Comparison of ENCODE assay signal across 18 cellular contexts in the genomic region with DNA sequence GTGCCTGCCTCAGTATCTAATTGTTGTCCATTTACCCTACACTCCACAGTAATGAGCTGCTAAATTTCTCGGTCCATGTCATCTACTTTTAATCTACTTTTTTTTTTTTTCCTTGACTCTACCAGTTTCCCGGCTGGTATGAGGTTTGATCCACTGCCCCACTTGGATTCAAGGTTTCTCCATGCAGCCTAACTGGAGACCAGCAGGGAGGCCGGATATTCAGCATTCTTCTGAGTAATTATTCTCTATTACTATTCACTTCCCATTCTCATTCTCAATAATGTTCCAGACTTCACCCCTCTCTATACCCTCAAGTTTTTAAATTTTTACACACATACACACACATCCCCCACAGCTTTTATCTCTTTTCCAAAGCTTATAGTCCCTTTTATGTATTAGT. TPM values are rescaled to one million over a fixed set of nuclear protein-coding genes. Genes with fewer than 3 reads are reported as not detected.
A peak's percentile ranks its signal among the peaks of the same experiment; 100 is the strongest.
DNase-seq lines count a peak whose midpoint lies in the region; ATAC-seq, FAIRE-seq and TF ChIP-seq lines count a peak whose summit lies in the region.
"Had no signal": no experiment of that assay in that cellular context is flagged by ENCODE, and none has a peak within 500 bp of the region (broad histone marks: within the 10 kb centered on the region; RNA-seq: fewer than 3 reads in every experiment).

No MANE protein-coding gene starts in this region.

- TF ChIP-seq RAD21 in K562 (CRISPR knock-in tag; conservative IDR thresholded peaks at IDR 0.05 in 1 of 2, IDR thresholded peaks at IDR 0.05 in 1 of 2) = no peak

- H3K9me1 ChIP-seq in K562 (ENCODE audit: control insufficient read depth, insufficient read depth, low read length) = no peaks in the 10 kb centered on the region

- no peak for FAIRE-seq in K562 (lab: Jason Lieb, UNC)
- FAIRE-seq in pancreas (lab: Jason Lieb, UNC) = no peak
- FAIRE-seq: GM12878, H1 had no signal

- no peaks in the 10 kb centered on the region for H3K9me3 ChIP-seq in mammary epithelial cell (replicated peaks; ENCODE audit: insufficient read depth, low read length)
- H3K9me3 ChIP-seq in K562 (replicated peaks; ENCODE audit: control insufficient read depth, insufficient read depth, low read depth, low read length) = no peaks in the 10 kb centered on the region
- H3K9me3 ChIP-seq in pancreas = no peaks in the 10 kb centered on the region
- H3K9me3 ChIP-seq: A549; BLaER1 treated with 17β-estradiol and CSF1 and Interleukin-3, amounts not matched to agents 10 nM and 100 nM had no signal

- dilution Hi-C loops in mammary epithelial cell (cut with HindIII; ENCODE audit: low sequenced_read_pairs) = no loop called here

- no peak for DNase-seq in activated CD8-positive, alpha-beta T cell treated with anti-CD3 and anti-CD28 coated beads, Interleukin-2, amount 10 ng/mL, durations not matched to agents 7 days and 5 days
- DNase-seq in activated CD8-positive, alpha-beta T cell treated with anti-CD3 and anti-CD28 coated beads for 36 hours = no peak
- no peak for DNase-seq in MCF 10A (ENCODE audit: unreplicated experiment)
- DNase-seq in mammary epithelial cell = no peak
- DNase-seq in K562 (ENCODE audit: extremely low read depth in 1 of 4, low spot score in 3 of 4) = no peak
- DNase-seq in stimulated activated effector memory CD8-positive, alpha-beta T cell treated with anti-CD3 and anti-CD28 coated beads, Interleukin-12 subunit alpha, Interleukin-12 subunit beta, amount 100 ng/mL, for 72 hours (ENCODE audit: low spot score in 2 of 2) = no peak
- DNase-seq in pancreas = no peak
- DNase-seq in HUDEP-2 (lab: John Stamatoyannopoulos, UW; ENCODE audit: unreplicated experiment in 76 of 76) = no peak
- DNase-seq: Calu3; CD8-positive, alpha-beta T cell; DMS79 treated with DMSO at 0.1 percent for 48 hours; H9 had no signal

- H3K79me2 ChIP-seq in mammary epithelial cell (ENCODE audit: insufficient read depth, low read length) (peaks cover 7% of the 10 kb centered on the region), K562 (ENCODE audit: control insufficient read depth, insufficient read depth, low read length) (no peaks in the 10 kb centered on the region)

- peaks cover 5% of the 10 kb centered on the region for H3K4me1 ChIP-seq in mammary epithelial cell (ENCODE audit: insufficient read depth, low read length)
- peaks cover 0 to 18% of the 10 kb centered on the region in 2 experiments; a peak in 3 of 5 replicates for H3K4me1 ChIP-seq in K562 (replicated peaks in 1 of 2; ENCODE audit: control insufficient read depth in 2 of 2, insufficient read depth in 2 of 2, low read length in 2 of 2)
- H3K4me1 ChIP-seq in pancreas = no peaks in the 10 kb centered on the region

- H3K36me3 ChIP-seq in mammary epithelial cell (ENCODE audit: insufficient read depth, low read length) (peaks cover 31% of the 10 kb centered on the region), K562 (ENCODE audit: control insufficient read depth, insufficient read depth, low read length) (peaks cover 78% of the 10 kb centered on the region), pancreas (peaks cover 0 to 12% (median 9%) of the 10 kb centered on the region in 3 donors)

- TF ChIP-seq EP300 in K562 (IDR thresholded peaks at IDR 0.05; ENCODE audit: low read length) = no peak

- peaks cover 6% of the 10 kb centered on the region for H3K4me1 Mint-ChIP-seq in activated CD8-positive, alpha-beta T cell treated with anti-CD3 and anti-CD28 coated beads, Interleukin-2, amount 10 ng/mL, durations not matched to agents 7 days and 5 days (ENCODE audit: low read depth)
- H3K4me1 Mint-ChIP-seq in activated CD8-positive, alpha-beta T cell treated with anti-CD3 and anti-CD28 coated beads for 36 hours (ENCODE audit: low read depth) = peaks cover 8% of the 10 kb centered on the region
- peaks cover 12% of the 10 kb centered on the region for H3K4me1 Mint-ChIP-seq in MCF 10A (ENCODE audit: insufficient read depth, unreplicated experiment)
- H3K4me1 Mint-ChIP-seq in stimulated activated effector memory CD8-positive, alpha-beta T cell treated with anti-CD3 and anti-CD28 coated beads, Interleukin-12 subunit alpha, Interleukin-12 subunit beta, amount 100 ng/mL, for 72 hours = peaks cover 26% of the 10 kb centered on the region
- H3K4me1 Mint-ChIP-seq: H9 had no signal

- peaks cover 67% of the 10 kb centered on the region for H3K36me3 Mint-ChIP-seq in activated CD8-positive, alpha-beta T cell treated with anti-CD3 and anti-CD28 coated beads, Interleukin-2, amount 10 ng/mL, durations not matched to agents 7 days and 5 days (ENCODE audit: low read depth)
- peaks cover 44% of the 10 kb centered on the region for H3K36me3 Mint-ChIP-seq in activated CD8-positive, alpha-beta T cell treated with anti-CD3 and anti-CD28 coated beads for 36 hours (ENCODE audit: low read depth)
- H3K36me3 Mint-ChIP-seq in MCF 10A (ENCODE audit: insufficient read depth, unreplicated experiment) = peaks cover 87% of the 10 kb centered on the region
- H3K36me3 Mint-ChIP-seq in stimulated activated effector memory CD8-positive, alpha-beta T cell treated with anti-CD3 and anti-CD28 coated beads, Interleukin-12 subunit alpha, Interleukin-12 subunit beta, amount 100 ng/mL, for 72 hours = peaks cover 100% of the 10 kb centered on the region

- H3K27me3 ChIP-seq in mammary epithelial cell (ENCODE audit: insufficient read depth, low read length) (no peaks in the 10 kb centered on the region), K562 (ENCODE audit: control insufficient read depth in 2 of 2, insufficient read depth in 2 of 2, low read length in 2 of 2) (no peaks in the 10 kb centered on the region), pancreas (no peaks in the 10 kb centered on the region)
- H3K27me3 ChIP-seq: BLaER1 treated with 17β-estradiol and CSF1 and Interleukin-3, amounts not matched to agents 10 nM and 100 nM had no signal

- H4K20me1 ChIP-seq in mammary epithelial cell (ENCODE audit: insufficient read depth, low read length) (no peaks in the 10 kb centered on the region), K562 (replicated peaks; ENCODE audit: control insufficient read depth, insufficient read depth, low read length) (no peaks in the 10 kb centered on the region)

- no peak overlapping the region for H3K4me3 Mint-ChIP-seq in activated CD8-positive, alpha-beta T cell treated with anti-CD3 and anti-CD28 coated beads, Interleukin-2, amount 10 ng/mL, durations not matched to agents 7 days and 5 days
- H3K4me3 Mint-ChIP-seq in activated CD8-positive, alpha-beta T cell treated with anti-CD3 and anti-CD28 coated beads for 36 hours = no peak overlapping the region
- H3K4me3 Mint-ChIP-seq in MCF 10A (ENCODE audit: unreplicated experiment) = no peak overlapping the region
- H3K4me3 Mint-ChIP-seq in stimulated activated effector memory CD8-positive, alpha-beta T cell treated with anti-CD3 and anti-CD28 coated beads, Interleukin-12 subunit alpha, Interleukin-12 subunit beta, amount 100 ng/mL, for 72 hours = no peak overlapping the region
- H3K4me3 Mint-ChIP-seq: B cell; CD8-positive, alpha-beta T cell; H9 had no signal

- BruUV-seq in MCF 10A (replicated peaks; lab: Mats Ljungman, UMichigan) (no TSS peak), mammary epithelial cell (replicated peaks; lab: Mats Ljungman, UMichigan) (no TSS peak), K562 (replicated peaks; lab: Mats Ljungman, UMichigan) (no TSS peak)

- intact Hi-C loops in activated CD8-positive, alpha-beta T cell treated with anti-CD3 and anti-CD28 coated beads for 36 hours (cut with micrococcal nuclease) = no loop called here
- intact Hi-C loops in MCF 10A (cut with micrococcal nuclease) = no loop called here
- intact Hi-C loops in mammary epithelial cell (cut with micrococcal nuclease) = no loop called here
- intact Hi-C loops in K562 (cut with micrococcal nuclease) = loop anchor here (5.0 to 10.0 kb wide), 2 partner anchors 106 to 131 kb away; partner anchors contain the start of gene PTBP3
- intact Hi-C loops in pancreas (cut with DNase I) = no loop called here

- no peak overlapping the region for H2AFZ ChIP-seq in mammary epithelial cell (ENCODE audit: low read depth, low read length)
- H2AFZ ChIP-seq in K562 (ENCODE audit: low read depth, low read length) = no peak overlapping the region

- H3K4me2 ChIP-seq in mammary epithelial cell (ENCODE audit: insufficient read depth, low read depth, low read length) (no peak overlapping the region), K562 (ENCODE audit: insufficient read depth, low read length) (no peak overlapping the region)
- H3K4me2 ChIP-seq: A549; BLaER1 treated with 17β-estradiol and CSF1 and Interleukin-3, amounts not matched to agents 10 nM and 100 nM had no signal

- in situ Hi-C loops in mammary epithelial cell (cut with MboI; ENCODE audit: low sequenced_read_pairs in 2 of 2) = no loop called here
- in situ Hi-C loops in K562 (cut with MboI) = no loop called here

- POLR2A ChIA-PET in activated CD8-positive, alpha-beta T cell treated with anti-CD3 and anti-CD28 coated beads, Interleukin-2, amount 10 ng/mL, durations not matched to agents 7 days and 5 days (lab: Charles Lee) = interaction anchor here (0.6 kb wide), 2 partner anchors 49 to 830 kb away, joined by 3 read pairs; no protein-coding TSS in a partner anchor
- POLR2A ChIA-PET in activated CD8-positive, alpha-beta T cell treated with anti-CD3 and anti-CD28 coated beads for 36 hours (lab: Charles Lee) = no interaction called here
- POLR2A ChIA-PET in MCF 10A (lab: Yijun Ruan, JAX) (interaction anchor here (0.6 to 1.9 kb wide), 6 partner anchors 10 to 996 kb away, joined by 3 to 4 read pairs (median 4); no protein-coding TSS in a partner anchor), K562 (lab: Yijun Ruan, JAX) (interaction anchor here (0.7 to 2.1 kb wide), 11 partner anchors 8 to 99 kb away, joined by 3 to 11 read pairs (median 3); no protein-coding TSS in a partner anchor)

- TF ChIP-seq POLR2A in K562 (conservative IDR thresholded peaks at IDR 0.05) = no peak

- H3K27me3 Mint-ChIP-seq in activated CD8-positive, alpha-beta T cell treated with anti-CD3 and anti-CD28 coated beads, Interleukin-2, amount 10 ng/mL, durations not matched to agents 7 days and 5 days (ENCODE audit: low read depth) = no peaks in the 10 kb centered on the region
- H3K27me3 Mint-ChIP-seq in activated CD8-positive, alpha-beta T cell treated with anti-CD3 and anti-CD28 coated beads for 36 hours = no peaks in the 10 kb centered on the region
- H3K27me3 Mint-ChIP-seq in MCF 10A (ENCODE audit: insufficient read depth, unreplicated experiment) = no peaks in the 10 kb centered on the region
- H3K27me3 Mint-ChIP-seq: B cell had no signal

- H3K4me3 ChIP-seq in mammary epithelial cell (replicated peaks in 1 of 3; ENCODE audit: insufficient read depth in 1 of 3, low read depth in 2 of 3, low read length in 3 of 3) (no peak overlapping the region), K562 (no peak overlapping the region), pancreas (no peak overlapping the region)
- H3K4me3 ChIP-seq: A549; BLaER1 treated with 17β-estradiol and CSF1 and Interleukin-3, amounts not matched to agents 10 nM and 100 nM; GM12878 had no signal

- no peak overlapping the region for H3K9ac ChIP-seq in mammary epithelial cell (ENCODE audit: insufficient read depth, low read length)
- H3K9ac ChIP-seq in K562 (ENCODE audit: insufficient read depth in 1 of 2, low read depth in 2 of 2, low read length in 2 of 2) = no peak overlapping the region
- H3K9ac ChIP-seq: BLaER1 treated with 17β-estradiol and CSF1 and Interleukin-3, amounts not matched to agents 10 nM and 100 nM had no signal

- ATAC-seq in activated CD8-positive, alpha-beta T cell treated with anti-CD3 and anti-CD28 coated beads, Interleukin-2, amount 10 ng/mL, durations not matched to agents 7 days and 5 days = no peak
- no peak for ATAC-seq in activated CD8-positive, alpha-beta T cell treated with anti-CD3 and anti-CD28 coated beads for 36 hours
- ATAC-seq in K562 (no peak), pancreas (no peak)
- no peak for ATAC-seq in stimulated activated effector memory CD8-positive, alpha-beta T cell treated with anti-CD3 and anti-CD28 coated beads, Interleukin-12 subunit alpha, Interleukin-12 subunit beta, amount 100 ng/mL, for 72 hours
- ATAC-seq: A549; CD8-positive, alpha-beta T cell had no signal

- CTCF ChIA-PET in activated CD8-positive, alpha-beta T cell treated with anti-CD3 and anti-CD28 coated beads, Interleukin-2, amount 10 ng/mL, durations not matched to agents 7 days and 5 days (lab: Charles Lee) = interaction anchor here (1.5 kb wide), 1 partner anchor 135 kb away, joined by 7 read pairs; no protein-coding TSS in a partner anchor
- CTCF ChIA-PET in activated CD8-positive, alpha-beta T cell treated with anti-CD3 and anti-CD28 coated beads for 36 hours (lab: Charles Lee) = interaction anchor here (1.5 to 1.6 kb wide), 2 partner anchors 9 to 135 kb away, joined by 5 to 6 read pairs; no protein-coding TSS in a partner anchor
- CTCF ChIA-PET in MCF 10A (lab: Yijun Ruan, JAX) = interaction anchor here (0.6 to 1.7 kb wide), 4 partner anchors 9 to 135 kb away, joined by 3 to 7 read pairs (median 4); no protein-coding TSS in a partner anchor
- CTCF ChIA-PET in mammary epithelial cell (lab: Charles Lee; ENCODE audit: low non-redundant PET) = no interaction called here
- CTCF ChIA-PET in K562 (lab: Yijun Ruan, JAX; ENCODE audit: low intra/inter-chr PET ratio) = no interaction called here

- 100% methylated on average over 3 of the region's 3 CpGs for WGBS in mammary epithelial cell (ENCODE audit: low coverage, missing lambda C conversion rate)
- 90% methylated on average over 3 of the region's 3 CpGs for WGBS in K562 (ENCODE audit: insufficient coverage, low coverage, missing lambda C conversion rate)
- WGBS in pancreas, 2 donors = 91 to 93% methylated on average over 3 of the region's 3 CpGs

- no peaks in the 10 kb centered on the region for H3K9me3 Mint-ChIP-seq in activated CD8-positive, alpha-beta T cell treated with anti-CD3 and anti-CD28 coated beads, Interleukin-2, amount 10 ng/mL, durations not matched to agents 7 days and 5 days (ENCODE audit: insufficient read depth)
- no peaks in the 10 kb centered on the region for H3K9me3 Mint-ChIP-seq in activated CD8-positive, alpha-beta T cell treated with anti-CD3 and anti-CD28 coated beads for 36 hours
- H3K9me3 Mint-ChIP-seq in MCF 10A (ENCODE audit: unreplicated experiment) = no peaks in the 10 kb centered on the region
- no peaks in the 10 kb centered on the region for H3K9me3 Mint-ChIP-seq in stimulated activated effector memory CD8-positive, alpha-beta T cell treated with anti-CD3 and anti-CD28 coated beads, Interleukin-12 subunit alpha, Interleukin-12 subunit beta, amount 100 ng/mL, for 72 hours
- H3K9me3 Mint-ChIP-seq: CD8-positive, alpha-beta T cell; H9 had no signal

- no peak for TF ChIP-seq CTCF in activated CD8-positive, alpha-beta T cell treated with anti-CD3 and anti-CD28 coated beads for 36 hours (IDR thresholded peaks at IDR 0.05)
- TF ChIP-seq CTCF in MCF 10A (IDR thresholded peaks at IDR 0.05; ENCODE audit: unreplicated experiment) = no peak
- no peak for TF ChIP-seq CTCF in mammary epithelial cell (conservative IDR thresholded peaks at IDR 0.05 in 1 of 2, IDR thresholded peaks at IDR 0.05 in 1 of 2; ENCODE audit: extremely low read depth in 1 of 2, insufficient read depth in 1 of 2, low read depth in 1 of 2, low read length in 2 of 2)
- TF ChIP-seq CTCF in K562 (IDR thresholded peaks at IDR 0.05 in 2 of 3, conservative IDR thresholded peaks at IDR 0.05 in 1 of 3; ENCODE audit: insufficient read depth in 2 of 3, low read depth in 1 of 3, low read length in 3 of 3) = no peak
- TF ChIP-seq CTCF in pancreas (IDR thresholded peaks at IDR 0.05) = no peak

- no peak overlapping the region for H3K27ac ChIP-seq in mammary epithelial cell (ENCODE audit: insufficient read depth, low read depth, low read length)
- H3K27ac ChIP-seq in K562 (ENCODE audit: extremely low read depth, low read depth, low read length) = peak overlapping the region; percentile 91; the same call in 2 of the 3 replicates
- H3K27ac ChIP-seq in pancreas = no peak overlapping the region
- H3K27ac ChIP-seq: 22Rv1; A549; BLaER1 treated with 17β-estradiol and CSF1 and Interleukin-3, amounts not matched to agents 10 nM and 100 nM had no signal

- H3K27ac Mint-ChIP-seq in activated CD8-positive, alpha-beta T cell treated with anti-CD3 and anti-CD28 coated beads, Interleukin-2, amount 10 ng/mL, durations not matched to agents 7 days and 5 days = peak overlapping the region; percentile 18
- H3K27ac Mint-ChIP-seq in activated CD8-positive, alpha-beta T cell treated with anti-CD3 and anti-CD28 coated beads for 36 hours = no peak overlapping the region
- H3K27ac Mint-ChIP-seq in MCF 10A (ENCODE audit: low read depth, unreplicated experiment) = peak overlapping the region; percentile 46
- peak overlapping the region; percentile 49 for H3K27ac Mint-ChIP-seq in stimulated activated effector memory CD8-positive, alpha-beta T cell treated with anti-CD3 and anti-CD28 coated beads, Interleukin-12 subunit alpha, Interleukin-12 subunit beta, amount 100 ng/mL, for 72 hours
- H3K27ac Mint-ChIP-seq: B cell; CD8-positive, alpha-beta T cell; H9 had no signal

RNA-seq across cellular contexts. Expression of gene SUSD1, which starts 51.0 kb away (rescaled TPM):
- total RNA-seq in activated CD8-positive, alpha-beta T cell treated with anti-CD3 and anti-CD28 coated beads, Interleukin-2, amount 10 ng/mL, durations not matched to agents 7 days and 5 days = 10 to 100 TPM; 15.2 to 17.9 TPM
- 1 to 10 TPM; 3.0 to 3.6 TPM for total RNA-seq in activated CD8-positive, alpha-beta T cell treated with anti-CD3 and anti-CD28 coated beads for 36 hours
- 1.6 and 2.0 TPM in 2 replicates for total RNA-seq in MCF 10A (2022)
- 10 to 100 TPM in 1 of 2 donors, 1 to 10 TPM in 1; 1.6 to 10.2 TPM for total RNA-seq in mammary epithelial cell
- polyA plus RNA-seq in mammary epithelial cell = 2.9 TPM
- 13.0 TPM for polyA minus RNA-seq in mammary epithelial cell
- 117 and 175 TPM in 2 replicates for total RNA-seq in K562 (2011; cell fraction: chromatin; rRNA removed; ENCODE audit: low replicate concordance)
- total RNA-seq in K562 (2011; cell fraction: nucleolus; rRNA removed) = 81.5 and 91.5 TPM in 2 replicates
- total RNA-seq in K562 (2011; cell fraction: nucleoplasm; rRNA removed) = 112 and 122 TPM in 2 replicates
- total RNA-seq in K562 (2014; rRNA removed) = 27.8 and 35.6 TPM in 2 replicates
- total RNA-seq in K562 (2014; rRNA removed; fragmentation: Illumina TruSeq; extraction: Trizol) = 36.1 and 38.2 TPM in 2 replicates
- 35.2 and 37.3 TPM in 2 replicates for total RNA-seq in K562 (2015; rRNA removed; fragmentation: Illumina TruSeq; extraction: Trizol)
- 37.4 and 40.4 TPM in 2 replicates for total RNA-seq in K562 (2021)
- 38.0 and 44.4 TPM in 2 replicates for polyA plus RNA-seq in K562 (2011; rRNA removed)
- 25.2 and 36.0 TPM in 2 replicates for polyA plus RNA-seq in K562 (2011; cell fraction: cytosol; rRNA removed)
- polyA plus RNA-seq in K562 (2011; cell fraction: nucleus; rRNA removed) = 36.6 and 39.7 TPM in 2 replicates
- polyA plus RNA-seq in K562 (2012) = 23.3 and 26.8 TPM in 2 replicates
- polyA plus RNA-seq in K562 (2014; fragmentation: Illumina TruSeq; extraction: Trizol) = 30.1 and 36.1 TPM in 2 replicates
- 10 to 100 TPM; 10.9 to 11.9 TPM for polyA plus RNA-seq in K562 (2014; fragmentation: Nextera tagmentation; extraction: Ambion mirVana)
- polyA plus RNA-seq in K562 (2014; rRNA removed) = 21.9 and 31.0 TPM in 2 replicates
- 91.5 and 92.3 TPM in 2 replicates for polyA minus RNA-seq in K562 (2011; rRNA and poly(A)+ RNA removed)
- 38.1 and 39.9 TPM in 2 replicates for polyA minus RNA-seq in K562 (2011; cell fraction: cytosol; rRNA and poly(A)+ RNA removed)
- 36.2 and 58.4 TPM in 2 replicates for polyA minus RNA-seq in K562 (2011; cell fraction: nucleus; rRNA and poly(A)+ RNA removed)
- 10 to 100 TPM in 2 of 6 donors, 1 to 10 TPM in 4; 2.8 to 14.8 (median 4.4) TPM for total RNA-seq in pancreas
- polyA plus RNA-seq in pancreas = 1 to 10 TPM; 2.6 to 6.3 TPM

Comparison
In these comparisons a context has a peak if more than half of its experiments do, and no peak if none do; other contexts are left out.
1. CTCF ChIA-PET loops: an anchor here in activated CD8-positive, alpha-beta T cell treated with anti-CD3 and anti-CD28 coated beads, Interleukin-2, amount 10 ng/mL, durations not matched to agents 7 days and 5 days (1.5 kb wide), activated CD8-positive, alpha-beta T cell treated with anti-CD3 and anti-CD28 coated beads for 36 hours (1.5 to 1.6 kb wide) and MCF 10A (0.6 to 1.7 kb wide); none called in mammary epithelial cell and K562.